ENCODE assay signal across 8 cellular contexts in the genomic region with DNA sequence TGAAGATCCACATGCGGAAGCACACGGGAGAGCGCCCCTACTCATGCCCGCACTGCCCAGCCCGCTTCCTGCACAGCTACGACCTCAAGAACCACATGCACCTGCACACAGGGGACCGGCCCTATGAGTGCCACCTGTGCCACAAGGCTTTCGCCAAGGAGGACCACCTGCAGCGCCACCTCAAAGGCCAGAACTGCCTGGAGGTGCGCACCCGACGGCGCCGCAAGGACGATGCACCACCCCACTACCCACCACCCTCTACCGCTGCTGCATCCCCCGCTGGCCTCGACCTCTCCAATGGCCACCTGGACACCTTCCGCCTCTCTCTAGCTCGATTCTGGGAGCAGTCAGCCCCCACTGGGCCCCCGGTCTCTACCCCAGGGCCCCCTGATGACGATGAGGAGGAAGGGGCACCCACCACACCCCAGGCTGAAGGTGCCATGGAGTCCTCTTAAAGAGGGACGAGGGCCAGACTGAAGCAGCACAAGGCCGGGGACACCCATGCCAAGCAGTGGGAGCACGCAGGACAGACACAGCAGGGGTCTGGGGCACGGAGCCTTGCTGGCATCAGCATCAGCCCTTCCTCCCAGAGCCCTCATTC. TPM values are rescaled to one million over a fixed set of nuclear protein-coding genes. Genes with fewer than 3 reads are reported as not detected.
DNase-seq lines count a peak whose midpoint lies in the region; ATAC-seq, FAIRE-seq and TF ChIP-seq lines count a peak whose summit lies in the region.

No MANE protein-coding gene starts in this region.

- H3K36me3 ChIP-seq in adipocyte (ENCODE audit: control insufficient read depth, insufficient read depth, low read length, severe bottlenecking) = peaks cover 29% of the 10 kb centered on the region
- H3K36me3 ChIP-seq in HepG2 (replicated peaks in 1 of 2; ENCODE audit: control insufficient read depth in 1 of 2, insufficient read depth in 2 of 2, low read length in 2 of 2) = peaks cover 8 to 27% of the 10 kb centered on the region in 2 experiments; a peak in 4 of 5 replicates
- peaks cover 0 to 37% (median 24%) of the 10 kb centered on the region in 3 donors for H3K36me3 ChIP-seq in tibial artery

- H3K9me3 ChIP-seq in adipocyte (ENCODE audit: control insufficient read depth, low read length) (no peaks in the 10 kb centered on the region), HepG2 (ENCODE audit: low read length) (no peaks in the 10 kb centered on the region), tibial artery (no peaks in the 10 kb centered on the region)

- no peak for TF ChIP-seq POLR2A in HepG2 (IDR thresholded peaks at IDR 0.05; ENCODE audit: insufficient read depth in 1 of 2, low read depth in 2 of 2, low read length in 2 of 2)

- no peak for DNase-seq in activated CD8-positive, alpha-beta T cell treated with anti-CD3 and anti-CD28 coated beads, Interleukin-2, amount 10 ng/mL, durations not matched to agents 7 days and 5 days
- no peak for DNase-seq in activated CD8-positive, alpha-beta T cell treated with anti-CD3 and anti-CD28 coated beads for 36 hours
- no peak for DNase-seq in adipocyte (ENCODE audit: low read depth)
- DNase-seq in HepG2 (ENCODE audit: low spot score) = no peak
- no peak for DNase-seq in tibial artery
- no peak for DNase-seq in COLO668 (lab: John Stamatoyannopoulos, UW; ENCODE audit: unreplicated experiment)
- DNase-seq in NCI-H774 (lab: John Stamatoyannopoulos, UW) = no peak
- no peak for DNase-seq in RCC 7860 (ENCODE audit: low spot score)

- TF ChIP-seq EP300 in HepG2 (IDR thresholded peaks at IDR 0.05; ENCODE audit: low read depth in 2 of 2, low read length in 2 of 2) = no peak
- no peak for TF ChIP-seq EP300 in HepG2 (CRISPR knock-in tag; IDR thresholded peaks at IDR 0.05; ENCODE audit: borderline replicate concordance)

- intact Hi-C loops in activated CD8-positive, alpha-beta T cell treated with anti-CD3 and anti-CD28 coated beads for 36 hours (cut with micrococcal nuclease) = loop anchor here (5.0 kb wide), 1 partner anchor 44 kb away; a partner anchor contains a TSS
- intact Hi-C loops in HepG2 (cut with micrococcal nuclease; ENCODE audit: unreplicated experiment) = no loop called here
- intact Hi-C loops in tibial artery (cut with DNase I; ENCODE audit: low total_unique reads) = loop anchor here (5.0 kb wide), 1 partner anchor 54 kb away; a partner anchor contains a TSS

- H4K20me1 ChIP-seq in HepG2 (ENCODE audit: insufficient read depth, low read length) = peaks cover 8% of the 10 kb centered on the region; the same call in 1 of the 2 replicates

- in situ Hi-C loops in HepG2 (cut with HindIII; ENCODE audit: extremely low pct_ligation_motif_present, low pct_unique_long_range_greater_than_20kb) = no loop called here

- H3K27ac ChIP-seq in HepG2 (ENCODE audit: extremely low read length, insufficient read depth, low read length) = peak overlapping the region; percentile 74
- H3K27ac ChIP-seq in tibial artery = peak overlapping the region; percentile 83 to 88

- H3K9ac ChIP-seq in adipocyte (ENCODE audit: low read length) (peak overlapping the region; percentile 84), HepG2 (ENCODE audit: insufficient read depth, low read depth, low read length) (no peak overlapping the region)

- H3K36me3 Mint-ChIP-seq in activated CD8-positive, alpha-beta T cell treated with anti-CD3 and anti-CD28 coated beads, Interleukin-2, amount 10 ng/mL, durations not matched to agents 7 days and 5 days (ENCODE audit: low read depth) = peaks cover 24% of the 10 kb centered on the region
- peaks cover 8% of the 10 kb centered on the region for H3K36me3 Mint-ChIP-seq in activated CD8-positive, alpha-beta T cell treated with anti-CD3 and anti-CD28 coated beads for 36 hours (ENCODE audit: low read depth)

- no peaks in the 10 kb centered on the region for H3K9me3 Mint-ChIP-seq in activated CD8-positive, alpha-beta T cell treated with anti-CD3 and anti-CD28 coated beads, Interleukin-2, amount 10 ng/mL, durations not matched to agents 7 days and 5 days (ENCODE audit: insufficient read depth)
- H3K9me3 Mint-ChIP-seq in activated CD8-positive, alpha-beta T cell treated with anti-CD3 and anti-CD28 coated beads for 36 hours = no peaks in the 10 kb centered on the region

- no peak for FAIRE-seq in HepG2 (lab: Jason Lieb, UNC)
- no peak for FAIRE-seq in RCC 7860 (lab: Jason Lieb, UNC)

- no peak for TF ChIP-seq RAD21 in HepG2 (CRISPR knock-in tag; IDR thresholded peaks at IDR 0.05)

- no peak for TF ChIP-seq CTCF in activated CD8-positive, alpha-beta T cell treated with anti-CD3 and anti-CD28 coated beads for 36 hours (IDR thresholded peaks at IDR 0.05)
- TF ChIP-seq CTCF in HepG2 (CRISPR knock-in tag; IDR thresholded peaks at IDR 0.05) = no peak
- no peak for TF ChIP-seq CTCF in tibial artery (IDR thresholded peaks at IDR 0.05)

- TSS peak; percentile 32 for BruUV-seq in HepG2 (replicated peaks; lab: Mats Ljungman, UMichigan)

- peaks cover 4% of the 10 kb centered on the region for H3K27me3 Mint-ChIP-seq in activated CD8-positive, alpha-beta T cell treated with anti-CD3 and anti-CD28 coated beads, Interleukin-2, amount 10 ng/mL, durations not matched to agents 7 days and 5 days (ENCODE audit: low read depth)
- peaks cover 2% of the 10 kb centered on the region for H3K27me3 Mint-ChIP-seq in activated CD8-positive, alpha-beta T cell treated with anti-CD3 and anti-CD28 coated beads for 36 hours

- peaks cover 2% of the 10 kb centered on the region for H3K79me2 ChIP-seq in HepG2 (ENCODE audit: insufficient read depth, low read length)

- peak overlapping the region; percentile 25 for H3K27ac Mint-ChIP-seq in activated CD8-positive, alpha-beta T cell treated with anti-CD3 and anti-CD28 coated beads, Interleukin-2, amount 10 ng/mL, durations not matched to agents 7 days and 5 days
- no peak overlapping the region for H3K27ac Mint-ChIP-seq in activated CD8-positive, alpha-beta T cell treated with anti-CD3 and anti-CD28 coated beads for 36 hours

- CTCF ChIA-PET in activated CD8-positive, alpha-beta T cell treated with anti-CD3 and anti-CD28 coated beads, Interleukin-2, amount 10 ng/mL, durations not matched to agents 7 days and 5 days (lab: Charles Lee) = interaction anchor here (0.9 to 7.5 kb wide), 25 partner anchors 9 to 457 kb away, joined by 3 to 71 read pairs (median 11); a partner anchor contains a TSS
- CTCF ChIA-PET in activated CD8-positive, alpha-beta T cell treated with anti-CD3 and anti-CD28 coated beads for 36 hours (lab: Charles Lee) = interaction anchor here (0.9 to 7.6 kb wide), 19 partner anchors 8 to 75 kb away, joined by 3 to 77 read pairs (median 8); a partner anchor contains a TSS
- CTCF ChIA-PET in HepG2 (lab: Yijun Ruan, JAX; ENCODE audit: low intra/inter-chr PET ratio, low total read pairs) = interaction anchor here (1.6 to 2.8 kb wide), 8 partner anchors 12 to 110 kb away, joined by 5 to 54 read pairs (median 10); a partner anchor contains a TSS

- H3K4me3 ChIP-seq in adipocyte (ENCODE audit: low read length) (no peak overlapping the region), HepG2 (replicated peaks in 1 of 3; ENCODE audit: insufficient read depth in 1 of 3, low read depth in 2 of 3, low read length in 3 of 3) (no peak overlapping the region), tibial artery (no peak overlapping the region)

- H2AFZ ChIP-seq in HepG2 (ENCODE audit: low read length) = no peak overlapping the region

- H3K27me3 ChIP-seq in adipocyte (replicated peaks; ENCODE audit: control insufficient read depth, insufficient read depth, low read length) (no peaks in the 10 kb centered on the region), HepG2 (ENCODE audit: control insufficient read depth in 1 of 2, insufficient read depth in 2 of 2, low read length in 2 of 2) (no peaks in the 10 kb centered on the region), tibial artery (no peaks in the 10 kb centered on the region)

- H3K4me1 Mint-ChIP-seq in activated CD8-positive, alpha-beta T cell treated with anti-CD3 and anti-CD28 coated beads, Interleukin-2, amount 10 ng/mL, durations not matched to agents 7 days and 5 days (ENCODE audit: low read depth) = peaks cover 56% of the 10 kb centered on the region
- peaks cover 55% of the 10 kb centered on the region for H3K4me1 Mint-ChIP-seq in activated CD8-positive, alpha-beta T cell treated with anti-CD3 and anti-CD28 coated beads for 36 hours (ENCODE audit: low read depth)

- no peak for ATAC-seq in activated CD8-positive, alpha-beta T cell treated with anti-CD3 and anti-CD28 coated beads, Interleukin-2, amount 10 ng/mL, durations not matched to agents 7 days and 5 days
- no peak for ATAC-seq in activated CD8-positive, alpha-beta T cell treated with anti-CD3 and anti-CD28 coated beads for 36 hours
- no peak for ATAC-seq in HepG2

- H3K4me3 Mint-ChIP-seq in activated CD8-positive, alpha-beta T cell treated with anti-CD3 and anti-CD28 coated beads, Interleukin-2, amount 10 ng/mL, durations not matched to agents 7 days and 5 days = no peak overlapping the region
- H3K4me3 Mint-ChIP-seq in activated CD8-positive, alpha-beta T cell treated with anti-CD3 and anti-CD28 coated beads for 36 hours = no peak overlapping the region

- WGBS in HepG2 (ENCODE audit: low lambda C conversion rate) = 96% methylated on average over 21 of the region's 26 CpGs

- H3K4me1 ChIP-seq in adipocyte (ENCODE audit: control insufficient read depth, insufficient read depth, low read length) (peaks cover 45% of the 10 kb centered on the region), HepG2 (ENCODE audit: insufficient read depth, low read length) (peaks cover 47% of the 10 kb centered on the region), tibial artery (peaks cover 0 to 41% (median 34%) of the 10 kb centered on the region in 4 donors)

- POLR2A ChIA-PET in activated CD8-positive, alpha-beta T cell treated with anti-CD3 and anti-CD28 coated beads, Interleukin-2, amount 10 ng/mL, durations not matched to agents 7 days and 5 days (lab: Charles Lee) = interaction anchor here (0.9 to 2.5 kb wide), 7 partner anchors 10 to 61 kb away, joined by 3 to 8 read pairs (median 4); a partner anchor contains a TSS
- POLR2A ChIA-PET in activated CD8-positive, alpha-beta T cell treated with anti-CD3 and anti-CD28 coated beads for 36 hours (lab: Charles Lee) = interaction anchor here (1.0 to 4.3 kb wide), 7 partner anchors 9 to 55 kb away, joined by 3 to 29 read pairs (median 10); a partner anchor contains a TSS
- POLR2A ChIA-PET in HepG2 (lab: Yijun Ruan, JAX) = interaction anchor here (0.8 to 8.2 kb wide), 8 partner anchors 14 to 110 kb away, joined by 3 to 90 read pairs (median 11); a partner anchor contains a TSS

- no peak overlapping the region for H3K4me2 ChIP-seq in HepG2 (ENCODE audit: low read depth, low read length)

RNA-seq across cellular contexts. Expression of a gene that starts 13.7 kb away (rescaled TPM):
- 10 to 100 TPM; 35.5 to 42.5 TPM for total RNA-seq in activated CD8-positive, alpha-beta T cell treated with anti-CD3 and anti-CD28 coated beads, Interleukin-2, amount 10 ng/mL, durations not matched to agents 7 days and 5 days
- total RNA-seq in activated CD8-positive, alpha-beta T cell treated with anti-CD3 and anti-CD28 coated beads for 36 hours = 10 to 100 TPM; 26.3 to 26.5 TPM
- total RNA-seq in HepG2 (2016; rRNA removed; fragmentation: Illumina TruSeq; extraction: Trizol) = 10.1 and 15.5 TPM in 2 replicates
- total RNA-seq in HepG2 (2016; cell fraction: cytosol; rRNA removed; fragmentation: Illumina TruSeq; extraction: Trizol; ENCODE audit: low read depth) = 2.1 and 2.9 TPM in 2 replicates
- 9.4 and 15.2 TPM in 2 replicates for total RNA-seq in HepG2 (2016; cell fraction: insoluble cytoplasmic fraction; rRNA removed; fragmentation: Illumina TruSeq; extraction: Trizol)
- total RNA-seq in HepG2 (2016; cell fraction: membrane; rRNA removed; fragmentation: Illumina TruSeq; extraction: Trizol) = 7.3 and 8.2 TPM in 2 replicates
- total RNA-seq in HepG2 (2016; cell fraction: nucleus; rRNA removed; fragmentation: Illumina TruSeq; extraction: Trizol) = 12.6 TPM in 2 replicates
- polyA plus RNA-seq in HepG2 (2011; rRNA removed) = 17.5 and 22.3 TPM in 2 replicates
- polyA plus RNA-seq in HepG2 (2011; cell fraction: cytosol; rRNA removed) = 15.0 and 19.2 TPM in 2 replicates
- 45.5 and 50.7 TPM in 2 replicates for polyA plus RNA-seq in HepG2 (2011; cell fraction: nucleus; rRNA removed)
- 9.8 and 10.8 TPM in 2 replicates for polyA plus RNA-seq in HepG2 (2012)
- 1.1 and 1.7 TPM in 2 replicates for polyA plus RNA-seq in HepG2 (2016; cell fraction: cytosol; fragmentation: Illumina TruSeq; extraction: Trizol; ENCODE audit: low read depth)
- 10.5 and 12.2 TPM in 2 replicates for polyA plus RNA-seq in HepG2 (2016; cell fraction: insoluble cytoplasmic fraction; fragmentation: Illumina TruSeq; extraction: Trizol; ENCODE audit: low read depth)
- polyA plus RNA-seq in HepG2 (2016; cell fraction: membrane; fragmentation: Illumina TruSeq; extraction: Trizol; ENCODE audit: low read depth) = 4.4 and 5.4 TPM in 2 replicates
- polyA plus RNA-seq in HepG2 (2016; cell fraction: nucleus; fragmentation: Illumina TruSeq; extraction: Trizol; ENCODE audit: insufficient read depth, low read depth) = 31.6 and 39.9 TPM in 2 replicates
- 32.5 and 45.9 TPM in 2 replicates for polyA minus RNA-seq in HepG2 (2011; rRNA and poly(A)+ RNA removed; ENCODE audit: low replicate concordance)
- polyA minus RNA-seq in HepG2 (2011; cell fraction: cytosol; rRNA and poly(A)+ RNA removed) = 9.9 and 13.2 TPM in 2 replicates
- 10.3 and 13.3 TPM in 2 replicates for polyA minus RNA-seq in HepG2 (2011; cell fraction: nucleus; rRNA and poly(A)+ RNA removed)

RNA-seq across cellular contexts. Expression of a gene that starts 17.2 kb away (rescaled TPM):
- total RNA-seq in activated CD8-positive, alpha-beta T cell treated with anti-CD3 and anti-CD28 coated beads, Interleukin-2, amount 10 ng/mL, durations not matched to agents 7 days and 5 days = under 1 TPM; 0.24 to 0.37 TPM
- under 1 TPM; 0.20 to 0.36 TPM for total RNA-seq in activated CD8-positive, alpha-beta T cell treated with anti-CD3 and anti-CD28 coated beads for 36 hours
- total RNA-seq in HepG2 (2016; rRNA removed; fragmentation: Illumina TruSeq; extraction: Trizol) = not detected in 2 replicates
- total RNA-seq in HepG2 (2016; cell fraction: cytosol; rRNA removed; fragmentation: Illumina TruSeq; extraction: Trizol; ENCODE audit: low read depth) = not detected in 2 replicates
- not detected in 2 replicates for total RNA-seq in HepG2 (2016; cell fraction: insoluble cytoplasmic fraction; rRNA removed; fragmentation: Illumina TruSeq; extraction: Trizol)
- not detected in 2 replicates for total RNA-seq in HepG2 (2016; cell fraction: membrane; rRNA removed; fragmentation: Illumina TruSeq; extraction: Trizol)
- total RNA-seq in HepG2 (2016; cell fraction: nucleus; rRNA removed; fragmentation: Illumina TruSeq; extraction: Trizol) = not detected in 2 replicates
- polyA plus RNA-seq in HepG2 (2011; rRNA removed) = 0.74 and 0.80 TPM in 2 replicates
- 0.17 and 0.19 TPM in 2 replicates for polyA plus RNA-seq in HepG2 (2011; cell fraction: cytosol; rRNA removed)
- 7.8 and 11.4 TPM in 2 replicates for polyA plus RNA-seq in HepG2 (2011; cell fraction: nucleus; rRNA removed)
- 0.35 and 1.6 TPM in 2 replicates for polyA plus RNA-seq in HepG2 (2012)
- polyA plus RNA-seq in HepG2 (2016; cell fraction: cytosol; fragmentation: Illumina TruSeq; extraction: Trizol; ENCODE audit: low read depth) = 0.29 TPM in 1 of 2 replicates, not detected in the other
- polyA plus RNA-seq in HepG2 (2016; cell fraction: insoluble cytoplasmic fraction; fragmentation: Illumina TruSeq; extraction: Trizol; ENCODE audit: low read depth) = not detected in 2 replicates
- polyA plus RNA-seq in HepG2 (2016; cell fraction: membrane; fragmentation: Illumina TruSeq; extraction: Trizol; ENCODE audit: low read depth) = not detected in 2 replicates
- polyA plus RNA-seq in HepG2 (2016; cell fraction: nucleus; fragmentation: Illumina TruSeq; extraction: Trizol; ENCODE audit: insufficient read depth, low read depth) = 0.29 TPM in 1 of 2 replicates, not detected in the other
- polyA minus RNA-seq in HepG2 (2011; rRNA and poly(A)+ RNA removed; ENCODE audit: low replicate concordance) = 0.08 and 2.6 TPM in 2 replicates
- not detected in 2 replicates for polyA minus RNA-seq in HepG2 (2011; cell fraction: cytosol; rRNA and poly(A)+ RNA removed)
- polyA minus RNA-seq in HepG2 (2011; cell fraction: nucleus; rRNA and poly(A)+ RNA removed) = 0.37 TPM in 1 of 2 replicates, not detected in the other

RNA-seq across cellular contexts. Expression of a gene that starts 17.3 kb away (rescaled TPM):
- not detected for total RNA-seq in activated CD8-positive, alpha-beta T cell treated with anti-CD3 and anti-CD28 coated beads, Interleukin-2, amount 10 ng/mL, durations not matched to agents 7 days and 5 days
- not detected for total RNA-seq in activated CD8-positive, alpha-beta T cell treated with anti-CD3 and anti-CD28 coated beads for 36 hours
- total RNA-seq in HepG2 (2016; rRNA removed; fragmentation: Illumina TruSeq; extraction: Trizol) = not detected in 2 replicates
- total RNA-seq in HepG2 (2016; cell fraction: cytosol; rRNA removed; fragmentation: Illumina TruSeq; extraction: Trizol; ENCODE audit: low read depth) = not detected in 2 replicates
- not detected in 2 replicates for total RNA-seq in HepG2 (2016; cell fraction: insoluble cytoplasmic fraction; rRNA removed; fragmentation: Illumina TruSeq; extraction: Trizol)
- not detected in 2 replicates for total RNA-seq in HepG2 (2016; cell fraction: membrane; rRNA removed; fragmentation: Illumina TruSeq; extraction: Trizol)
- not detected in 2 replicates for total RNA-seq in HepG2 (2016; cell fraction: nucleus; rRNA removed; fragmentation: Illumina TruSeq; extraction: Trizol)
- 0.04 TPM in 1 of 2 replicates, not detected in the other for polyA plus RNA-seq in HepG2 (2011; rRNA removed)
- not detected in 2 replicates for polyA plus RNA-seq in HepG2 (2011; cell fraction: cytosol; rRNA removed)
- 0.19 and 0.24 TPM in 2 replicates for polyA plus RNA-seq in HepG2 (2011; cell fraction: nucleus; rRNA removed)
- polyA plus RNA-seq in HepG2 (2012) = not detected in 2 replicates
- polyA plus RNA-seq in HepG2 (2016; cell fraction: cytosol; fragmentation: Illumina TruSeq; extraction: Trizol; ENCODE audit: low read depth) = not detected in 2 replicates
- polyA plus RNA-seq in HepG2 (2016; cell fraction: insoluble cytoplasmic fraction; fragmentation: Illumina TruSeq; extraction: Trizol; ENCODE audit: low read depth) = not detected in 2 replicates
- polyA plus RNA-seq in HepG2 (2016; cell fraction: membrane; fragmentation: Illumina TruSeq; extraction: Trizol; ENCODE audit: low read depth) = not detected in 2 replicates
- polyA plus RNA-seq in HepG2 (2016; cell fraction: nucleus; fragmentation: Illumina TruSeq; extraction: Trizol; ENCODE audit: insufficient read depth, low read depth) = not detected in 2 replicates
- polyA minus RNA-seq in HepG2 (2011; rRNA and poly(A)+ RNA removed; ENCODE audit: low replicate concordance) = not detected in 2 replicates
- polyA minus RNA-seq in HepG2 (2011; cell fraction: cytosol; rRNA and poly(A)+ RNA removed) = not detected in 2 replicates
- polyA minus RNA-seq in HepG2 (2011; cell fraction: nucleus; rRNA and poly(A)+ RNA removed) = not detected in 2 replicates

RNA-seq across cellular contexts. Expression of a gene that starts 22.9 kb away (rescaled TPM):
- 1 to 10 TPM in 1 of 2 experiments, under 1 TPM in 1; 0.91 to 1.1 TPM for total RNA-seq in activated CD8-positive, alpha-beta T cell treated with anti-CD3 and anti-CD28 coated beads, Interleukin-2, amount 10 ng/mL, durations not matched to agents 7 days and 5 days
- total RNA-seq in activated CD8-positive, alpha-beta T cell treated with anti-CD3 and anti-CD28 coated beads for 36 hours = not detected
- 0.29 TPM in 1 of 2 replicates, not detected in the other for total RNA-seq in HepG2 (2016; rRNA removed; fragmentation: Illumina TruSeq; extraction: Trizol)
- not detected in 2 replicates for total RNA-seq in HepG2 (2016; cell fraction: cytosol; rRNA removed; fragmentation: Illumina TruSeq; extraction: Trizol; ENCODE audit: low read depth)
- 0.32 TPM in 1 of 2 replicates, not detected in the other for total RNA-seq in HepG2 (2016; cell fraction: insoluble cytoplasmic fraction; rRNA removed; fragmentation: Illumina TruSeq; extraction: Trizol)
- total RNA-seq in HepG2 (2016; cell fraction: membrane; rRNA removed; fragmentation: Illumina TruSeq; extraction: Trizol) = not detected in 2 replicates
- 1.1 and 1.3 TPM in 2 replicates for total RNA-seq in HepG2 (2016; cell fraction: nucleus; rRNA removed; fragmentation: Illumina TruSeq; extraction: Trizol)
- polyA plus RNA-seq in HepG2 (2011; rRNA removed) = not detected in 2 replicates
- not detected in 2 replicates for polyA plus RNA-seq in HepG2 (2011; cell fraction: cytosol; rRNA removed)
- polyA plus RNA-seq in HepG2 (2011; cell fraction: nucleus; rRNA removed) = 0.29 and 0.40 TPM in 2 replicates
- polyA plus RNA-seq in HepG2 (2012) = not detected in 2 replicates
- polyA plus RNA-seq in HepG2 (2016; cell fraction: cytosol; fragmentation: Illumina TruSeq; extraction: Trizol; ENCODE audit: low read depth) = not detected in 2 replicates
- polyA plus RNA-seq in HepG2 (2016; cell fraction: insoluble cytoplasmic fraction; fragmentation: Illumina TruSeq; extraction: Trizol; ENCODE audit: low read depth) = not detected in 2 replicates
- polyA plus RNA-seq in HepG2 (2016; cell fraction: membrane; fragmentation: Illumina TruSeq; extraction: Trizol; ENCODE audit: low read depth) = not detected in 2 replicates
- polyA plus RNA-seq in HepG2 (2016; cell fraction: nucleus; fragmentation: Illumina TruSeq; extraction: Trizol; ENCODE audit: insufficient read depth, low read depth) = not detected in 2 replicates
- 1.3 and 7.6 TPM in 2 replicates for polyA minus RNA-seq in HepG2 (2011; rRNA and poly(A)+ RNA removed; ENCODE audit: low replicate concordance)
- polyA minus RNA-seq in HepG2 (2011; cell fraction: cytosol; rRNA and poly(A)+ RNA removed) = not detected in 2 replicates
- 1.6 TPM in 1 of 2 replicates, not detected in the other for polyA minus RNA-seq in HepG2 (2011; cell fraction: nucleus; rRNA and poly(A)+ RNA removed)

RNA-seq across cellular contexts. Expression of a gene that starts 33.2 kb away (rescaled TPM):
- total RNA-seq in activated CD8-positive, alpha-beta T cell treated with anti-CD3 and anti-CD28 coated beads, Interleukin-2, amount 10 ng/mL, durations not matched to agents 7 days and 5 days = 10 to 100 TPM; 39.8 to 45.2 TPM
- total RNA-seq in activated CD8-positive, alpha-beta T cell treated with anti-CD3 and anti-CD28 coated beads for 36 hours = 10 to 100 TPM; 31.5 to 32.9 TPM
- 32.8 and 32.9 TPM in 2 replicates for total RNA-seq in HepG2 (2016; rRNA removed; fragmentation: Illumina TruSeq; extraction: Trizol)
- 21.5 and 22.7 TPM in 2 replicates for total RNA-seq in HepG2 (2016; cell fraction: cytosol; rRNA removed; fragmentation: Illumina TruSeq; extraction: Trizol; ENCODE audit: low read depth)
- 29.0 and 37.1 TPM in 2 replicates for total RNA-seq in HepG2 (2016; cell fraction: insoluble cytoplasmic fraction; rRNA removed; fragmentation: Illumina TruSeq; extraction: Trizol)
- total RNA-seq in HepG2 (2016; cell fraction: membrane; rRNA removed; fragmentation: Illumina TruSeq; extraction: Trizol) = 23.4 and 27.9 TPM in 2 replicates
- 37.9 and 38.9 TPM in 2 replicates for total RNA-seq in HepG2 (2016; cell fraction: nucleus; rRNA removed; fragmentation: Illumina TruSeq; extraction: Trizol)
- 25.9 and 30.3 TPM in 2 replicates for polyA plus RNA-seq in HepG2 (2011; rRNA removed)
- 16.4 and 22.8 TPM in 2 replicates for polyA plus RNA-seq in HepG2 (2011; cell fraction: cytosol; rRNA removed)
- polyA plus RNA-seq in HepG2 (2011; cell fraction: nucleus; rRNA removed) = 84.3 and 94.4 TPM in 2 replicates
- polyA plus RNA-seq in HepG2 (2012) = 15.3 and 18.2 TPM in 2 replicates
- polyA plus RNA-seq in HepG2 (2016; cell fraction: cytosol; fragmentation: Illumina TruSeq; extraction: Trizol; ENCODE audit: low read depth) = 17.3 and 18.3 TPM in 2 replicates
- 28.5 and 31.1 TPM in 2 replicates for polyA plus RNA-seq in HepG2 (2016; cell fraction: insoluble cytoplasmic fraction; fragmentation: Illumina TruSeq; extraction: Trizol; ENCODE audit: low read depth)
- polyA plus RNA-seq in HepG2 (2016; cell fraction: membrane; fragmentation: Illumina TruSeq; extraction: Trizol; ENCODE audit: low read depth) = 17.7 and 19.3 TPM in 2 replicates
- 64.3 and 72.6 TPM in 2 replicates for polyA plus RNA-seq in HepG2 (2016; cell fraction: nucleus; fragmentation: Illumina TruSeq; extraction: Trizol; ENCODE audit: insufficient read depth, low read depth)
- polyA minus RNA-seq in HepG2 (2011; rRNA and poly(A)+ RNA removed; ENCODE audit: low replicate concordance) = 34.0 and 163 TPM in 2 replicates
- polyA minus RNA-seq in HepG2 (2011; cell fraction: cytosol; rRNA and poly(A)+ RNA removed) = 7.6 and 9.5 TPM in 2 replicates
- polyA minus RNA-seq in HepG2 (2011; cell fraction: nucleus; rRNA and poly(A)+ RNA removed) = 15.7 and 16.8 TPM in 2 replicates
